In genomic region chr4:131316086-131316485, GRCh38 we compare ENCODE assay signal across 18 cellular contexts.
"Had no signal": no experiment of that assay in that cellular context is flagged by ENCODE, and none has a peak within 500 bp of the region (broad histone marks: within the 10 kb centered on the region; RNA-seq: fewer than 3 reads in every experiment).

No MANE protein-coding gene starts in this region.

- ATAC-seq: activated naive CD4-positive, alpha-beta T cell treated with anti-CD3 and anti-CD28 coated beads, Interleukin-2, amount 50 U/mL, for 72 hours; activated T-helper 17 cell treated with anti-CD3 and anti-CD28 coated beads, Interleukin-2, amount 50 U/mL, for 72 hours; foreskin keratinocyte; left lobe of liver; naive thymus-derived CD8-positive, alpha-beta T cell; sciatic nerve; stimulated activated memory B cell treated with anti-CD40 and anti-IgM and Interleukin-4, amounts not matched to agents 10 μg/mL and 1 μg/mL and 100 μg/mL, for 72 hours had no signal

- H3K4me3 Mint-ChIP-seq: activated T-helper 17 cell treated with anti-CD3 and anti-CD28 coated beads, Interleukin-2, amount 50 U/mL, for 72 hours; naive thymus-derived CD8-positive, alpha-beta T cell; stimulated activated memory B cell treated with anti-CD40 and anti-IgM and Interleukin-4, amounts not matched to agents 10 μg/mL and 1 μg/mL and 100 μg/mL, for 72 hours had no signal

- H3K27ac ChIP-seq: adrenal gland, foreskin keratinocyte, transverse colon, WERI-Rb-1 had no signal

- H3K9me3 ChIP-seq: adrenal gland, transverse colon had no signal

- H3K4me1 Mint-ChIP-seq: activated T-helper 17 cell treated with anti-CD3 and anti-CD28 coated beads, Interleukin-2, amount 50 U/mL, for 72 hours; naive thymus-derived CD8-positive, alpha-beta T cell; stimulated activated memory B cell treated with anti-CD40 and anti-IgM and Interleukin-4, amounts not matched to agents 10 μg/mL and 1 μg/mL and 100 μg/mL, for 72 hours had no signal

- H3K36me3 Mint-ChIP-seq: activated naive CD4-positive, alpha-beta T cell treated with anti-CD3 and anti-CD28 coated beads, Interleukin-2, amount 50 U/mL, for 72 hours; naive thymus-derived CD8-positive, alpha-beta T cell; stimulated activated memory B cell treated with anti-CD40 and anti-IgM and Interleukin-4, amounts not matched to agents 10 μg/mL and 1 μg/mL and 100 μg/mL, for 72 hours had no signal

- H3K27ac Mint-ChIP-seq: activated naive CD4-positive, alpha-beta T cell treated with anti-CD3 and anti-CD28 coated beads, Interleukin-2, amount 50 U/mL, for 72 hours; activated T-helper 17 cell treated with anti-CD3 and anti-CD28 coated beads, Interleukin-2, amount 50 U/mL, for 72 hours; naive thymus-derived CD8-positive, alpha-beta T cell; stimulated activated memory B cell treated with anti-CD40 and anti-IgM and Interleukin-4, amounts not matched to agents 10 μg/mL and 1 μg/mL and 100 μg/mL, for 72 hours had no signal

- H3K27me3 ChIP-seq: adrenal gland, foreskin keratinocyte, transverse colon had no signal

- H3K4me3 ChIP-seq: adrenal gland, lung, transverse colon had no signal

- H3K36me3 ChIP-seq: adrenal gland, transverse colon, WERI-Rb-1 had no signal

- H3K27me3 Mint-ChIP-seq: activated T-helper 17 cell treated with anti-CD3 and anti-CD28 coated beads, Interleukin-2, amount 50 U/mL, for 72 hours; naive thymus-derived CD8-positive, alpha-beta T cell; stimulated activated memory B cell treated with anti-CD40 and anti-IgM and Interleukin-4, amounts not matched to agents 10 μg/mL and 1 μg/mL and 100 μg/mL, for 72 hours had no signal

- H3K4me1 ChIP-seq: adrenal gland, foreskin keratinocyte, transverse colon had no signal

- DNase-seq: activated T-cell treated with anti-CD3 and anti-CD28 coated beads, Interleukin-2, amount 50 U/mL, for 1 hour; adrenal gland; central memory CD4-positive, alpha-beta T cell; dermis blood vessel endothelial cell; effector CD8-positive, alpha-beta T cell; kidney; naive thymus-derived CD8-positive, alpha-beta T cell; small intestine; stimulated activated CD4-positive, alpha-beta T cell treated with anti-CD3 and anti-CD28 coated beads, Interleukin-2, amount 100 ng/mL, for 24 hours; transverse colon; WERI-Rb-1 had no signal
